Comparison of ENCODE assay signal across 1 cellular context in the genomic region with DNA sequence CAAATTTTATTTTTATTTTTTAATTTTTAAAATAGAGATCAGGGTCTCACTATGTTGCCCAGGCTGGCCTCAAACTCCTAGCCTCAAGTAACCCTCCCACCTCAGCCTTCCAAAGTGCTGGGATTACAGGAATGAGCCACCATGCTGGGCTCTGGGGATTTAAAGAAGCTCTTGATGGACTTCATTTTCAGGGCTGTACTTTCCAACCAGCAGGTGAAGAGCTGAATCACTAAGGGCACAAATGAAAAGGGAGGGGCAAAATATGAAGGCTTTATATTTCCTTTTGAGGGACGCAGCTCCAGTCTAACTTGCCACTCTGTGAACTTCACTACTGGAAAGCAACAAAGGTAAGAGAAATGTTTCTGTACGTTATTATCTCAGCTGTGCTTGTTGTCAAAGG.
TF ChIP-seq lines count a peak whose summit lies in the region.

A gene with protein sequence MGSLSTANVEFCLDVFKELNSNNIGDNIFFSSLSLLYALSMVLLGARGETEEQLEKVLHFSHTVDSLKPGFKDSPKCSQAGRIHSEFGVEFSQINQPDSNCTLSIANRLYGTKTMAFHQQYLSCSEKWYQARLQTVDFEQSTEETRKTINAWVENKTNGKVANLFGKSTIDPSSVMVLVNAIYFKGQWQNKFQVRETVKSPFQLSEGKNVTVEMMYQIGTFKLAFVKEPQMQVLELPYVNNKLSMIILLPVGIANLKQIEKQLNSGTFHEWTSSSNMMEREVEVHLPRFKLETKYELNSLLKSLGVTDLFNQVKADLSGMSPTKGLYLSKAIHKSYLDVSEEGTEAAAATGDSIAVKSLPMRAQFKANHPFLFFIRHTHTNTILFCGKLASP (plus strand): TSS at position 301 of the 400 bp plus-strand sequence. CDS start 7,234 bp downstream, outside the sequence.

TF ChIP-seq in IMR-90, 13 proteins besides CTCF, POLR2A, EP300 and RAD21 (continued from another document):
- TF ChIP-seq, protein P1, sequence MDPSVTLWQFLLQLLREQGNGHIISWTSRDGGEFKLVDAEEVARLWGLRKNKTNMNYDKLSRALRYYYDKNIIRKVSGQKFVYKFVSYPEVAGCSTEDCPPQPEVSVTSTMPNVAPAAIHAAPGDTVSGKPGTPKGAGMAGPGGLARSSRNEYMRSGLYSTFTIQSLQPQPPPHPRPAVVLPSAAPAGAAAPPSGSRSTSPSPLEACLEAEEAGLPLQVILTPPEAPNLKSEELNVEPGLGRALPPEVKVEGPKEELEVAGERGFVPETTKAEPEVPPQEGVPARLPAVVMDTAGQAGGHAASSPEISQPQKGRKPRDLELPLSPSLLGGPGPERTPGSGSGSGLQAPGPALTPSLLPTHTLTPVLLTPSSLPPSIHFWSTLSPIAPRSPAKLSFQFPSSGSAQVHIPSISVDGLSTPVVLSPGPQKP (IDR thresholded peaks at IDR 0.05; ENCODE audit: borderline replicate concordance, low read depth, low read length), result no peak
TF ChIP-seq in IMR-90: peak in this region for 0.
